In genomic region chr10:105549731-105550130, GRCh38 we compare ENCODE assay signal across 29 cellular contexts.
"Had no signal": no experiment of that assay in that cellular context is flagged by ENCODE, and none has a peak within 500 bp of the region (broad histone marks: within the 10 kb centered on the region; RNA-seq: fewer than 3 reads in every experiment).

No MANE protein-coding gene starts in this region.

- H3K36me3 ChIP-seq: esophagus muscularis mucosa, gastrocnemius medialis, heart left ventricle had no signal

- FAIRE-seq: colon had no signal

- DNase-seq: activated CD4-positive, alpha-beta memory T cell treated with anti-CD3 and anti-CD28 coated beads, Interleukin-2, amount 10 ng/mL, durations not matched to agents 7 days and 5 days; activated CD4-positive, alpha-beta T cell treated with anti-CD3 and anti-CD28 coated beads for 1 hour; activated CD4-positive, alpha-beta T cell treated with anti-CD3 and anti-CD28 coated beads for 4 hours; activated CD4-positive, alpha-beta T cell treated with anti-CD3 and anti-CD28 coated beads, Interleukin-2, amount 10 ng/mL, durations not matched to agents 7 days and 5 days; activated CD4-positive, alpha-beta T cell treated with anti-CD3 and anti-CD28 coated beads, Interleukin-2, amount 50 U/mL, for 4 hours; activated CD8-positive, alpha-beta memory T cell treated with anti-CD3 and anti-CD28 coated beads, Interleukin-2, amount 50 U/mL, for 48 hours; activated gamma-delta T cell treated with Interleukin-2 at 50 U/mL for 16 hours; activated naive CD4-positive, alpha-beta T cell treated with anti-CD3 and anti-CD28 coated beads, Interleukin-2, amount 50 U/mL, for 16 hours; activated naive CD4-positive, alpha-beta T cell treated with Interleukin-2 at 50 U/mL for 16 hours; activated T-cell treated with anti-CD3 and anti-CD28 coated beads for 4 hours; activated T-cell treated with anti-CD3 and anti-CD28 coated beads, Interleukin-2, amount 50 U/mL, for 24 hours; activated T-cell treated with anti-CD3 and anti-CD28 coated beads, Interleukin-2, amount 50 U/mL, for 72 hours; amygdala; aorta; body of pancreas; caudate nucleus; cortex of kidney; dermis blood vessel endothelial cell; effector CD4-positive, alpha-beta T cell; effector memory CD8-positive, alpha-beta T cell; erythroblast; foreskin keratinocyte; gastrocnemius medialis; glutamatergic neuron; T-helper 2 cell had no signal

- H3K27ac ChIP-seq: body of pancreas, esophagus muscularis mucosa, foreskin keratinocyte, gastrocnemius medialis, heart left ventricle had no signal

- H3K27me3 ChIP-seq: body of pancreas, esophagus muscularis mucosa, foreskin keratinocyte, gastrocnemius medialis, heart left ventricle had no signal

- H3K9me3 ChIP-seq: body of pancreas, esophagus muscularis mucosa, gastrocnemius medialis had no signal

- ATAC-seq: activated T-cell treated with anti-CD3 and anti-CD28 coated beads, Interleukin-2, amount 50 U/mL, for 72 hours; body of pancreas; effector memory CD8-positive, alpha-beta T cell; foreskin keratinocyte; gastrocnemius medialis; heart left ventricle; WTC11 had no signal

- H3K4me3 ChIP-seq: body of pancreas, esophagus muscularis mucosa, gastrocnemius medialis, heart left ventricle had no signal

- H3K4me1 ChIP-seq: body of pancreas, esophagus muscularis mucosa, foreskin keratinocyte, gastrocnemius medialis, heart left ventricle had no signal
